ENCODE assay signal across 20 cellular contexts in the genomic region with DNA sequence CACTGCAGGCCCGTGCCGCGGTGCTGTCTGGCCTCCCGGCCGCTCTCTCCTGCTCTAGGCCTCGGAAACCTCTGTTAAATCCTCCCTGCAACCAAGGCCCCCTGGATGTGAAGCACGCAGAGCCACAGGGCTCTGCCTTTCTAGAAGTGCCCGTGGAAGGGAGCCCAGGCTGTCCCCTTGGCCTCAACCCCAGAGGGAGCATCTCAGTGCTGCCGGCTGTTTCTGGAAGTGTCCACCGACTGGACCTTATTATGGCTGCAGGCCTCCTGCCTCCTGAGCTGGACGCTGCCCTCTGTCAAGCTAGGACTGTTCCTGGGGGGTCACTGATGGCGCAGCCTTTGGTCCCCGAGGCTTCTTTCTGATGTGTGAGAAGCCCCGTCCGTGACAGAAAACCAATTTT.
"Had no signal": no experiment of that assay in that cellular context is flagged by ENCODE, and none has a peak within 500 bp of the region (broad histone marks: within the 10 kb centered on the region; RNA-seq: fewer than 3 reads in every experiment).

No MANE protein-coding gene starts in this region.

- H3K36me3 ChIP-seq: ovary, spleen, tibial nerve, upper lobe of right lung, uterus had no signal

- H3K9me3 Mint-ChIP-seq: natural killer cell had no signal

- H3K27ac Mint-ChIP-seq: memory B cell; natural killer cell; stimulated activated memory B cell treated with anti-CD40 and anti-IgM and Interleukin-4, amounts not matched to agents 10 μg/mL and 1 μg/mL and 100 μg/mL, for 72 hours had no signal

- H3K27me3 ChIP-seq: ovary, testis, upper lobe of right lung, uterus had no signal

- H3K4me1 Mint-ChIP-seq: memory B cell; natural killer cell; stimulated activated memory B cell treated with anti-CD40 and anti-IgM and Interleukin-4, amounts not matched to agents 10 μg/mL and 1 μg/mL and 100 μg/mL, for 72 hours had no signal

- H3K4me3 ChIP-seq: lung, ovary, psoas muscle, skin epidermis, spleen, testis, tibial nerve, upper lobe of right lung, uterus had no signal

- H3K36me3 Mint-ChIP-seq: memory B cell; natural killer cell; stimulated activated memory B cell treated with anti-CD40 and anti-IgM and Interleukin-4, amounts not matched to agents 10 μg/mL and 1 μg/mL and 100 μg/mL, for 72 hours had no signal

- H3K4me3 Mint-ChIP-seq: memory B cell; natural killer cell; stimulated activated memory B cell treated with anti-CD40 and anti-IgM and Interleukin-4, amounts not matched to agents 10 μg/mL and 1 μg/mL and 100 μg/mL, for 72 hours had no signal

- H3K9me3 ChIP-seq: ovary, psoas muscle, testis, upper lobe of right lung, uterus had no signal

- DNase-seq: cortex of kidney; hypothalamus; natural killer cell; occipital lobe; ovary; posterior cingulate gyrus; spleen; stimulated activated CD4-positive, alpha-beta T cell treated with anti-CD3 and anti-CD28 coated beads, Interleukin-4, amount 100 ng/mL, for 4 hours; stimulated activated naive CD8-positive, alpha-beta T cell treated with anti-CD3 and anti-CD28 coated beads, Interleukin-15, Interleukin-2, amounts not matched to agents 100 U/mL and 50 U/mL, for 24 hours; testis; upper lobe of right lung; uterus had no signal

- H3K27ac ChIP-seq: ovary, psoas muscle, skin epidermis, spleen, testis, tibial nerve, upper lobe of right lung, uterus had no signal

- H3K4me1 ChIP-seq: psoas muscle, spleen, testis, upper lobe of right lung, uterus had no signal

- ATAC-seq: left lobe of liver; natural killer cell; psoas muscle; right cardiac atrium; stimulated activated naive CD8-positive, alpha-beta T cell treated with anti-CD3 and anti-CD28 coated beads, Interleukin-15, Interleukin-2, amounts not matched to agents 100 U/mL and 50 U/mL, for 24 hours; upper lobe of right lung had no signal
